ENCODE assay signal across 13 cellular contexts in genomic region chr18:46336278-46337205, GRCh38.
DNase-seq lines count a peak whose midpoint lies in the region; TF ChIP-seq lines count a peak whose summit lies in the region.
"Had no signal": no experiment of that assay in that cellular context is flagged by ENCODE, and none has a peak within 500 bp of the region (broad histone marks: within the 10 kb centered on the region; RNA-seq: fewer than 3 reads in every experiment).

No MANE protein-coding gene starts in this region.

- no peak overlapping the region for H3K4ac ChIP-seq in trophoblast cell (ENCODE audit: low read depth, low read length)

- H3K79me1 ChIP-seq in trophoblast cell (ENCODE audit: low read length) = no peaks in the 10 kb centered on the region

- H3K4me1 ChIP-seq in parathyroid adenoma (peaks cover 49% of the 10 kb centered on the region), trophoblast cell (ENCODE audit: control insufficient read depth in 1 of 2, insufficient read depth in 2 of 2, low read length in 2 of 2) (peaks cover 5 to 14% of the 10 kb centered on the region in 2 experiments)

- H3K79me2 ChIP-seq in parathyroid adenoma (peaks cover 31% of the 10 kb centered on the region), trophoblast cell (ENCODE audit: control insufficient read depth, insufficient read depth, low read length, poor library complexity) (no peaks in the 10 kb centered on the region)

- no peak overlapping the region for H2BK12ac ChIP-seq in trophoblast cell (ENCODE audit: low read length)

- H3K18ac ChIP-seq in trophoblast cell (ENCODE audit: low read length) = no peak overlapping the region

- no CpG with 5 or more reads among the region's 8 CpGs for WGBS in trophoblast cell (ENCODE audit: extremely low coverage, insufficient coverage, insufficient read length)

- no peaks in the 10 kb centered on the region for H3K9me3 ChIP-seq in parathyroid adenoma (ENCODE audit: control insufficient read depth, low read length)
- H3K9me3 ChIP-seq in trophoblast cell (ENCODE audit: insufficient read depth, low read depth, low read length) = peaks cover 5% of the 10 kb centered on the region

- no peak for TF ChIP-seq CTCF in parathyroid adenoma (IDR thresholded peaks at IDR 0.05)

- peak overlapping the region; percentile 77 for H3K4me2 ChIP-seq in parathyroid adenoma (ENCODE audit: low read length)
- no peak overlapping the region for H3K4me2 ChIP-seq in trophoblast cell (ENCODE audit: low read length)

- H2BK5ac ChIP-seq in trophoblast cell (ENCODE audit: low read depth, low read length, poor library complexity) = no peak overlapping the region

- no peak overlapping the region for H4K12ac ChIP-seq in trophoblast cell (ENCODE audit: low read depth, low read length)

- H3K27ac ChIP-seq in epithelial cell of prostate (peak overlapping the region; percentile 57), parathyroid adenoma (peak overlapping the region; percentile 93), trophoblast cell (ENCODE audit: low read depth, low read length) (no peak overlapping the region)
- H3K27ac ChIP-seq: 22Rv1 had no signal

- H3K4me3 ChIP-seq in parathyroid adenoma (ENCODE audit: low read depth, low read length) = peak overlapping the region; percentile 16
- H3K4me3 ChIP-seq in trophoblast cell (ENCODE audit: low read depth, low read length) = no peak overlapping the region

- H2AFZ ChIP-seq in parathyroid adenoma = no peak overlapping the region
- H2AFZ ChIP-seq in trophoblast cell (ENCODE audit: insufficient read depth, low read length, poor library complexity) = no peak overlapping the region

- peak; percentile 19 for DNase-seq in DMS79 treated with DMSO at 0.1 percent for 48 hours (lab: John Stamatoyannopoulos, UW)
- DNase-seq in DMS79 (lab: John Stamatoyannopoulos, UW) = no peak
- DNase-seq in NCI-H82 (lab: John Stamatoyannopoulos, UW) = peak; percentile 59
- no peak for DNase-seq in epithelial cell of prostate (ENCODE audit: low read depth, low spot score)
- DNase-seq in trophoblast cell = no peak
- DNase-seq in NOMO-1 (lab: John Stamatoyannopoulos, UW; ENCODE audit: unreplicated experiment in 2 of 2) = no peak
- no peak for DNase-seq in NCI-H1436 treated with DMSO at 0.1 percent for 48 hours (lab: John Stamatoyannopoulos, UW)
- DNase-seq: amniotic stem cell; DMS53; stimulated activated CD4-positive, alpha-beta T cell treated with anti-CD3 and anti-CD28 coated beads, Interleukin-15, amount 100 ng/mL, for 24 hours; T-helper 1 cell had no signal

- H3K36me3 ChIP-seq in parathyroid adenoma (ENCODE audit: control insufficient read depth, insufficient read depth, low read length) (no peaks in the 10 kb centered on the region), trophoblast cell (ENCODE audit: control insufficient read depth in 1 of 2, insufficient read depth in 2 of 2, low read length in 2 of 2) (no peaks in the 10 kb centered on the region)

- no peak overlapping the region for H3K9ac ChIP-seq in parathyroid adenoma
- H3K9ac ChIP-seq in trophoblast cell (ENCODE audit: low read length) = no peak overlapping the region

- H4K8ac ChIP-seq in trophoblast cell (ENCODE audit: low read depth, low read length) = no peak overlapping the region

- no peak overlapping the region for H3K14ac ChIP-seq in trophoblast cell (ENCODE audit: low read length)

- H3K27me3 ChIP-seq in parathyroid adenoma (ENCODE audit: control insufficient read depth, insufficient read depth, low read length) = no peaks in the 10 kb centered on the region
- peaks cover 36% of the 10 kb centered on the region for H3K27me3 ChIP-seq in trophoblast cell (ENCODE audit: insufficient read depth, low read length)

- H3K23ac ChIP-seq in trophoblast cell (ENCODE audit: low read length) = no peak overlapping the region

- H4K91ac ChIP-seq in trophoblast cell (ENCODE audit: low read depth, low read length) = no peak overlapping the region

- no peak overlapping the region for H2AK5ac ChIP-seq in trophoblast cell (ENCODE audit: low read length)

- no peak overlapping the region for H2BK120ac ChIP-seq in trophoblast cell (ENCODE audit: insufficient read depth, low read length, poor library complexity)

Comparison
In these comparisons a context has a peak if more than half of its experiments do, and no peak if none do; other contexts are left out.
1. DNase-seq: peak in DMS79 treated with DMSO at 0.1 percent for 48 hours (single experiment) and NCI-H82 (single experiment); none in DMS79 (single experiment), epithelial cell of prostate (single experiment), trophoblast cell (0 of 2), NOMO-1 (0 of 2) and NCI-H1436 treated with DMSO at 0.1 percent for 48 hours (single experiment).